24 cellular contexts compared by ENCODE assay signal in genomic region chr5:142978726-142979125, GRCh38.
DNase-seq lines count a peak whose midpoint lies in the region; ATAC-seq and TF ChIP-seq lines count a peak whose summit lies in the region.
"Had no signal": no experiment of that assay in that cellular context is flagged by ENCODE, and none has a peak within 500 bp of the region (broad histone marks: within the 10 kb centered on the region; RNA-seq: fewer than 3 reads in every experiment).

No MANE protein-coding gene starts in this region.

- TF ChIP-seq CTCF in fibroblast of the aortic adventitia (IDR thresholded peaks at IDR 0.05; ENCODE audit: insufficient read depth, low read length) (no peak), right atrium auricular region (IDR thresholded peaks at IDR 0.05) (no peak)

- H3K27me3 ChIP-seq in CD4-positive, alpha-beta memory T cell (ENCODE audit: insufficient read depth, low read length) = no peaks in the 10 kb centered on the region
- H3K27me3 ChIP-seq in right atrium auricular region = no peaks in the 10 kb centered on the region
- H3K27me3 ChIP-seq: adrenal gland, cardiac muscle cell, right lobe of liver had no signal

- peaks cover 39 to 93% (median 60%) of the 10 kb centered on the region in 4 donors for H3K4me1 Mint-ChIP-seq in CD4-positive, alpha-beta memory T cell
- H3K4me1 Mint-ChIP-seq in activated naive CD8-positive, alpha-beta T cell treated with anti-CD3 and anti-CD28 coated beads for 36 hours = peaks cover 65% of the 10 kb centered on the region

- intact Hi-C loops in CD4-positive, alpha-beta memory T cell (cut with micrococcal nuclease) = no loop called here

- H3K4me1 ChIP-seq in CD4-positive, alpha-beta memory T cell (ENCODE audit: insufficient read depth, low read length) = peaks cover 66% of the 10 kb centered on the region
- H3K4me1 ChIP-seq in right atrium auricular region = peaks cover 0 to 36% of the 10 kb centered on the region in 2 donors
- H3K4me1 ChIP-seq: parathyroid adenoma had no signal

- CTCF ChIA-PET in CD4-positive, alpha-beta memory T cell (lab: Charles Lee; ENCODE audit: partially characterized antibody) = interaction anchor here (1.6 kb wide), 1 partner anchor 24 kb away, joined by 9 read pairs; no protein-coding TSS in a partner anchor

- DNase-seq in CD4-positive, alpha-beta memory T cell = no peak
- DNase-seq in HT1080 (ENCODE audit: low read depth) = peak; percentile 64
- no peak for DNase-seq in activated naive CD8-positive, alpha-beta T cell treated with anti-CD3 and anti-CD28 coated beads for 36 hours
- peak; percentile 14 for DNase-seq in fibroblast of the aortic adventitia (ENCODE audit: low read depth)
- DNase-seq in right atrium auricular region (ENCODE audit: low spot score) = no peak
- no peak for DNase-seq in DMS 273 treated with DMSO at 0.1 percent for 48 hours (lab: John Stamatoyannopoulos, UW)
- no peak for DNase-seq in stimulated activated CD4-positive, alpha-beta T cell treated with anti-CD3 and anti-CD28 coated beads, Interleukin-4, amount 100 ng/mL, for 24 hours
- DNase-seq: adrenal gland; Caco-2; foreskin melanocyte; left ventricle myocardium inferior; MM.1S; NCI-H1417 treated with DMSO at 0.1 percent for 48 hours; NCI-H524 treated with DMSO at 0.1 percent for 48 hours; right lobe of liver; stimulated activated CD4-positive, alpha-beta T cell treated with anti-CD3 and anti-CD28 coated beads, Interleukin-15, amount 100 ng/mL, for 24 hours had no signal

- no peaks in the 10 kb centered on the region for H3K9me3 ChIP-seq in CD4-positive, alpha-beta memory T cell (ENCODE audit: control insufficient read depth in 1 of 2, low read length in 2 of 2)
- no peaks in the 10 kb centered on the region for H3K9me3 ChIP-seq in right atrium auricular region
- H3K9me3 ChIP-seq: adrenal gland, Caco-2, left ventricle myocardium inferior, right lobe of liver had no signal

- no peaks in the 10 kb centered on the region for H3K27me3 Mint-ChIP-seq in CD4-positive, alpha-beta memory T cell
- no peaks in the 10 kb centered on the region for H3K27me3 Mint-ChIP-seq in activated naive CD8-positive, alpha-beta T cell treated with anti-CD3 and anti-CD28 coated beads for 36 hours
- H3K27me3 Mint-ChIP-seq: type B pancreatic cell had no signal

- peak overlapping the region in 1 of 8 donors; percentile 23 for H3K4me3 Mint-ChIP-seq in CD4-positive, alpha-beta memory T cell
- H3K4me3 Mint-ChIP-seq in activated naive CD8-positive, alpha-beta T cell treated with anti-CD3 and anti-CD28 coated beads for 36 hours = no peak overlapping the region
- H3K4me3 Mint-ChIP-seq: GM23338, nephron, type B pancreatic cell had no signal

- no peak overlapping the region for H3K27ac ChIP-seq in CD4-positive, alpha-beta memory T cell (ENCODE audit: low read depth, low read length)
- H3K27ac ChIP-seq in right atrium auricular region = no peak overlapping the region
- H3K27ac ChIP-seq: adrenal gland, cardiac muscle cell, left ventricle myocardium inferior, parathyroid adenoma, right lobe of liver, RWPE1 had no signal

- peaks cover 0 to 4% of the 10 kb centered on the region in 2 donors for H3K36me3 Mint-ChIP-seq in CD4-positive, alpha-beta memory T cell
- H3K36me3 Mint-ChIP-seq in activated naive CD8-positive, alpha-beta T cell treated with anti-CD3 and anti-CD28 coated beads for 36 hours = peaks cover 28% of the 10 kb centered on the region
- H3K36me3 Mint-ChIP-seq: type B pancreatic cell had no signal

- H3K4me3 ChIP-seq in CD4-positive, alpha-beta memory T cell (ENCODE audit: low read length in 2 of 2) = no peak overlapping the region
- H3K4me3 ChIP-seq in fibroblast of the aortic adventitia (ENCODE audit: low read depth, low read length) = no peak overlapping the region
- H3K4me3 ChIP-seq in right atrium auricular region = no peak overlapping the region
- H3K4me3 ChIP-seq: adrenal gland, cardiac muscle cell, GM23338, left ventricle myocardium inferior, right lobe of liver had no signal

- peak overlapping the region in 5 of 7 donors; percentile 75 to 97 (median 91) for H3K27ac Mint-ChIP-seq in CD4-positive, alpha-beta memory T cell
- peak overlapping the region; percentile 82 for H3K27ac Mint-ChIP-seq in activated naive CD8-positive, alpha-beta T cell treated with anti-CD3 and anti-CD28 coated beads for 36 hours
- H3K27ac Mint-ChIP-seq: GM23338, nephron, type B pancreatic cell had no signal

- POLR2A ChIA-PET in CD4-positive, alpha-beta memory T cell (lab: Charles Lee; ENCODE audit: partially characterized antibody) = interaction anchor here (1.4 to 10.6 kb wide), 4 partner anchors 10 to 243 kb away, joined by 4 to 112 read pairs (median 6); no protein-coding TSS in a partner anchor

- H3K9me3 Mint-ChIP-seq in CD4-positive, alpha-beta memory T cell = peaks cover 0 to 2% (median 0%) of the 10 kb centered on the region in 8 donors
- peaks cover 3% of the 10 kb centered on the region for H3K9me3 Mint-ChIP-seq in activated naive CD8-positive, alpha-beta T cell treated with anti-CD3 and anti-CD28 coated beads for 36 hours
- H3K9me3 Mint-ChIP-seq: activated T-helper 2 cell treated with anti-CD3 and anti-CD28 coated beads, Interferon-gamma antibody, Interleukin-2, Interleukin-4, amounts not matched to agents 10 μg/mL and 5 μg/mL and 100 μg/mL, durations not matched to agents 14 hours and 24 hours and 36 hours; GM23338; nephron; type B pancreatic cell had no signal

- ATAC-seq in HG02588 (IDR thresholded peaks at IDR 0.05; ENCODE audit: unreplicated experiment) = no peak
- ATAC-seq: GM23338, right lobe of liver had no signal

- no peaks in the 10 kb centered on the region for H3K36me3 ChIP-seq in CD4-positive, alpha-beta memory T cell (ENCODE audit: insufficient read depth, low read length)
- no peaks in the 10 kb centered on the region for H3K36me3 ChIP-seq in right atrium auricular region
- H3K36me3 ChIP-seq: adrenal gland, cardiac muscle cell, left ventricle myocardium inferior, right lobe of liver had no signal

Comparison
In these comparisons a context has a peak if more than half of its experiments do, and no peak if none do; other contexts are left out.
1. DNase-seq: peak in HT1080 (single experiment) and fibroblast of the aortic adventitia (single experiment); none in CD4-positive, alpha-beta memory T cell (0 of 5), activated naive CD8-positive, alpha-beta T cell treated with anti-CD3 and anti-CD28 coated beads for 36 hours (single experiment), right atrium auricular region (single experiment), DMS 273 treated with DMSO at 0.1 percent for 48 hours (single experiment) and stimulated activated CD4-positive, alpha-beta T cell treated with anti-CD3 and anti-CD28 coated beads, Interleukin-4, amount 100 ng/mL, for 24 hours (single experiment).